ENCODE assay signal across 22 cellular contexts in the genomic region with DNA sequence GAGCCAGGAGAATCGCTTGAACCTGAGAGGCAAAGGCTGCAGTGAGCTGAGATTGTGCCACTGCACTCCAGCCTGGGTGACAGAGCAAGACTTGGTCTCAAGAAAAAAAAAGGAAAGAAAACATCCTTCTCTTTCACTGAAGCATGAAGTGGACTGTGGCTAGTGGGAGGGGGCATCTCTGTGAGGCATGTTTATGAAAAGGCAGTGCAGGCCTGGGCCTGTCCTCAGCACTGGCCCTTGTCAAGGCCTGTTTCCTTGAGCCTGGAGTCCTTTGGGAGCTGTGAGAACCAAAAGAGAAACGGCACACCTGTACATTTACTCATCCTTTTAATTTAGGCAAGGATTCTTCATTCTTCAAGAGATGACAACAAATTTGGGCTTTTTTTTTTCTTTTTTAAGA. TPM values are rescaled to one million over a fixed set of nuclear protein-coding genes. Genes with fewer than 3 reads are reported as not detected.
DNase-seq lines count a peak whose midpoint lies in the region; ATAC-seq, FAIRE-seq and TF ChIP-seq lines count a peak whose summit lies in the region.
"Had no signal": no experiment of that assay in that cellular context is flagged by ENCODE, and none has a peak within 500 bp of the region (broad histone marks: within the 10 kb centered on the region; RNA-seq: fewer than 3 reads in every experiment).

No MANE protein-coding gene starts in this region.

- peaks cover 10% of the 10 kb centered on the region for H3K4me1 ChIP-seq in keratinocyte (ENCODE audit: control insufficient read depth, extremely low read depth, insufficient read depth, low read length)
- no peaks in the 10 kb centered on the region for H3K4me1 ChIP-seq in CD8-positive, alpha-beta T cell (ENCODE audit: insufficient read depth, low read length)
- H3K4me1 ChIP-seq: heart left ventricle, testis had no signal

- no peak for TF ChIP-seq CTCF in keratinocyte (optimal IDR thresholded peaks at IDR 0.05 in 1 of 3, IDR thresholded peaks at IDR 0.05 in 1 of 3, conservative IDR thresholded peaks at IDR 0.05 in 1 of 3; ENCODE audit: extremely low read depth in 1 of 3, insufficient read depth in 2 of 3, low read length in 3 of 3)
- no peak for TF ChIP-seq CTCF in CD8-positive, alpha-beta T cell (IDR thresholded peaks at IDR 0.05)

- no peaks in the 10 kb centered on the region for H3K27me3 ChIP-seq in keratinocyte (ENCODE audit: control insufficient read depth, extremely low read depth, insufficient read depth, low read length)
- H3K27me3 ChIP-seq in CD8-positive, alpha-beta T cell (ENCODE audit: insufficient read depth, low read length), result no peaks in the 10 kb centered on the region
- H3K27me3 ChIP-seq: heart left ventricle, testis had no signal

- H2AFZ ChIP-seq in keratinocyte (ENCODE audit: control insufficient read depth, low read length), result no peak overlapping the region

- H3K9me3 ChIP-seq in keratinocyte (ENCODE audit: control insufficient read depth, low read depth, low read length), result no peaks in the 10 kb centered on the region
- no peaks in the 10 kb centered on the region for H3K9me3 ChIP-seq in CD8-positive, alpha-beta T cell (ENCODE audit: low read length)
- H3K9me3 ChIP-seq: A549, heart left ventricle, testis had no signal

- DNase-seq in NCI-H2227 (lab: John Stamatoyannopoulos, UW; ENCODE audit: unreplicated experiment), result peak; percentile 10
- DNase-seq in NCI-H2227 treated with DMSO at 0.1 percent for 48 hours (lab: John Stamatoyannopoulos, UW), result no peak
- peak; percentile 83 for DNase-seq in NCI-H69 (lab: John Stamatoyannopoulos, UW)
- peak; percentile 35 for DNase-seq in keratinocyte (ENCODE audit: low read depth, low spot score)
- DNase-seq in ureter (ENCODE audit: low spot score), result peak; percentile 68
- DNase-seq in activated CD4-positive, alpha-beta T cell treated with anti-CD3 and anti-CD28 coated beads, Interleukin-2, amount 50 U/mL, for 48 hours, result no peak
- no peak for DNase-seq in NCI-H1048 (lab: John Stamatoyannopoulos, UW)
- DNase-seq in CD8-positive, alpha-beta T cell, result no peak
- DNase-seq: activated CD4-positive, alpha-beta T cell treated with anti-CD3 and anti-CD28 coated beads for 36 hours; activated CD8-positive, alpha-beta memory T cell treated with anti-CD3 and anti-CD28 coated beads, Interleukin-2, amount 50 U/mL, for 4 hours; activated effector memory CD4-positive, alpha-beta T cell treated with Interleukin-2 at 50 U/mL for 16 hours; amygdala; heart left ventricle; natural killer cell; NCI-H524 treated with DMSO at 0.1 percent for 48 hours; stimulated activated CD4-positive, alpha-beta T cell treated with anti-CD3 and anti-CD28 coated beads, Interleukin-12 subunit alpha, Interleukin-12 subunit beta, amount 100 ng/mL, for 4 hours; testis had no signal

- FAIRE-seq in keratinocyte (lab: Jason Lieb, UNC), result peak; percentile 55
- FAIRE-seq: A549 had no signal

- POLR2A ChIA-PET in CD8-positive, alpha-beta T cell (lab: Charles Lee), result no interaction called here

- CTCF ChIA-PET in CD8-positive, alpha-beta T cell (lab: Charles Lee), result no interaction called here

- H3K4me2 ChIP-seq in keratinocyte (ENCODE audit: control insufficient read depth, extremely low read depth, insufficient read depth, low read depth, low read length), result no peak overlapping the region
- H3K4me2 ChIP-seq: A549 had no signal

- H3K9me3 Mint-ChIP-seq in CD8-positive, alpha-beta T cell, result no peaks in the 10 kb centered on the region
- H3K9me3 Mint-ChIP-seq: central memory CD8-positive, alpha-beta T cell; natural killer cell had no signal

- intact Hi-C loops in CD8-positive, alpha-beta T cell (cut with DNase I, micrococcal nuclease), result no loop called here

- dilution Hi-C loops in keratinocyte (cut with MboI; ENCODE audit: extremely low pct_ligation_motif_present, low sequenced_read_pairs), result no loop called here

- no peak overlapping the region for H3K27ac ChIP-seq in keratinocyte (ENCODE audit: control insufficient read depth, insufficient read depth, low read length)
- H3K27ac ChIP-seq in CD8-positive, alpha-beta T cell (ENCODE audit: low read depth, low read length), result no peak overlapping the region
- H3K27ac ChIP-seq: A549, C4-2B, heart left ventricle, SK-N-MC, testis had no signal

- no peaks in the 10 kb centered on the region for H3K9me1 ChIP-seq in keratinocyte (ENCODE audit: control insufficient read depth, extremely low read depth, insufficient read depth, low read length)

- H3K27ac Mint-ChIP-seq in CD8-positive, alpha-beta T cell, result no peak overlapping the region
- H3K27ac Mint-ChIP-seq: activated CD4-positive, alpha-beta T cell treated with anti-CD3 and anti-CD28 coated beads for 36 hours; memory B cell; natural killer cell had no signal

- no peaks in the 10 kb centered on the region for H3K36me3 Mint-ChIP-seq in CD8-positive, alpha-beta T cell
- H3K36me3 Mint-ChIP-seq: natural killer cell had no signal

- H3K79me2 ChIP-seq in keratinocyte (ENCODE audit: control insufficient read depth, insufficient read depth, low read length), result no peaks in the 10 kb centered on the region

- no peak overlapping the region for H3K9ac ChIP-seq in keratinocyte (ENCODE audit: control insufficient read depth, extremely low read depth, insufficient read depth, low read length)

- H3K4me3 Mint-ChIP-seq in CD8-positive, alpha-beta T cell, result no peak overlapping the region
- H3K4me3 Mint-ChIP-seq: activated CD4-positive, alpha-beta T cell treated with anti-CD3 and anti-CD28 coated beads for 36 hours; central memory CD8-positive, alpha-beta T cell; memory B cell; natural killer cell had no signal

- ATAC-seq in CD8-positive, alpha-beta T cell, result no peak
- ATAC-seq: A549; activated CD4-positive, alpha-beta T cell treated with anti-CD3 and anti-CD28 coated beads for 36 hours; heart left ventricle; natural killer cell had no signal

- no peaks in the 10 kb centered on the region for H3K4me1 Mint-ChIP-seq in CD8-positive, alpha-beta T cell (ENCODE audit: low read depth)
- H3K4me1 Mint-ChIP-seq: activated CD4-positive, alpha-beta T cell treated with anti-CD3 and anti-CD28 coated beads for 36 hours; central memory CD8-positive, alpha-beta T cell; memory B cell; natural killer cell had no signal

- no peaks in the 10 kb centered on the region for H4K20me1 ChIP-seq in keratinocyte (ENCODE audit: control insufficient read depth, extremely low read depth, insufficient read depth, low read length)

- no peaks in the 10 kb centered on the region for H3K36me3 ChIP-seq in keratinocyte (ENCODE audit: control insufficient read depth in 2 of 2, extremely low read depth in 1 of 2, insufficient read depth in 2 of 2, low read length in 2 of 2)
- no peaks in the 10 kb centered on the region for H3K36me3 ChIP-seq in CD8-positive, alpha-beta T cell (ENCODE audit: insufficient read depth, low read length)
- H3K36me3 ChIP-seq: heart left ventricle had no signal

- H3K4me3 ChIP-seq in keratinocyte (ENCODE audit: control insufficient read depth in 2 of 3, extremely low read depth in 1 of 3, insufficient read depth in 2 of 3, low read depth in 1 of 3, low read length in 3 of 3), result no peak overlapping the region
- no peak overlapping the region for H3K4me3 ChIP-seq in CD8-positive, alpha-beta T cell (ENCODE audit: low read depth, low read length)
- H3K4me3 ChIP-seq: A549, heart left ventricle, SK-N-MC, testis had no signal

- H3K27me3 Mint-ChIP-seq in CD8-positive, alpha-beta T cell (ENCODE audit: low read depth), result peaks cover 25% of the 10 kb centered on the region

RNA-seq across cellular contexts. Expression of a gene that starts 18.3 kb away (rescaled TPM):
- polyA plus RNA-seq in keratinocyte, result 35.0 to 39.1 TPM (median 37.4 TPM) in 3 replicates
- polyA plus RNA-seq in keratinocyte (2011; ENCODE audit: low read depth), result 29.1 TPM
- 22.6 and 24.8 TPM in 2 replicates for polyA plus RNA-seq in keratinocyte (2011; cell fraction: cytosol; rRNA removed)
- 40.0 and 48.0 TPM in 2 replicates for polyA plus RNA-seq in keratinocyte (2011; cell fraction: nucleus; rRNA removed)
- 34.0 and 47.2 TPM in 2 replicates for polyA plus RNA-seq in keratinocyte (2012; ENCODE audit: low replicate concordance)
- polyA minus RNA-seq in keratinocyte, result 30.0 to 62.3 TPM (median 56.9 TPM) in 3 replicates
- 56.2 TPM for polyA minus RNA-seq in keratinocyte (2011; cell fraction: cytosol; rRNA and poly(A)+ RNA removed)
- polyA minus RNA-seq in keratinocyte (2011; cell fraction: nucleus; rRNA and poly(A)+ RNA removed), result 46.0 and 49.7 TPM in 2 replicates
- total RNA-seq in ureter, result 58.4 TPM
- total RNA-seq in CD8-positive, alpha-beta T cell, result 10 to 100 TPM; 29.5 to 30.2 TPM

Comparison
In these comparisons a context has a peak if more than half of its experiments do, and no peak if none do; other contexts are left out.
1. DNase-seq: peak in NCI-H2227 (single experiment), NCI-H69 (single experiment), keratinocyte (single experiment) and ureter (single experiment); none in NCI-H2227 treated with DMSO at 0.1 percent for 48 hours (single experiment), activated CD4-positive, alpha-beta T cell treated with anti-CD3 and anti-CD28 coated beads, Interleukin-2, amount 50 U/mL, for 48 hours (0 of 2), NCI-H1048 (single experiment) and CD8-positive, alpha-beta T cell (0 of 7).